Comparison of ENCODE assay signal across 2 cellular contexts in the genomic region with DNA sequence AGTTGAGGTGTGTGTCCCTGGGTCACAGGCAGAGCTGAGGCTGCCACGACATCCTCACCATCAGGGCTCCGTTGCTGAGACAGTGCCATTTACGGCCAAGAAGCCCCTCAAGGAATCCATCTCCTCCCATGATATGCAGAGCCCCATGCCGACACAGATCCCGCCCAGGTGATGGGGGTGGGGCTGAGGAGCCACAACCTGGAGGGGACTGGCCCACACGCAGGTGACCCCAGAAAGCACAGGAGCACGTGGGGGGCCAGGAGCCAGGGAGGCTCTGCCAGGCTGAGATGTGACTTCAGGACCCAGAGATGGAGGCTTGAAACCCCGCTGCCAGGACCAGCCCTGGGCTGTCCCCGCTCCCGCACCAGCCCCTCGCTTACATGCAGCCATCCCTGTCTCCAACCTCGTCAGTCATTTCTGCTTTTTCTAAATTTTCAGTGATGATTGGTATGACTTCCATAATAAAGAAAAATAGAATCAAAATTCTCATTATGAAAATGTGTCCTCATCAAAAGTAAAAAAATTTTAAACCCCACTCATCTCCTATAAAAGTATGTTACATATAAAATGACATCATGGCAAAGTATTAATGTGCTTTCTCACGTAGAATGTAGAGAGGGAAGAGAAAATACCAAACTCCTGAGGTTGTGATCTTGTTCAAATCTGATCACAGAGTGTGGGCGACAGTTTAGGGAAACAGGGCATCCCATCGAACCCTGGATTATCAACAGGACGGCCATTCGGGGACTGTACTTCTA.
TF ChIP-seq lines count a peak whose summit lies in the region.

No MANE protein-coding gene starts in this region.

TF ChIP-seq in HepG2, 621 proteins besides CTCF, POLR2A, EP300 and RAD21:
- TF ChIP-seq ATF7 (IDR thresholded peaks at IDR 0.05) (peak; percentile 62), ATF7 (CRISPR knock-in tag; IDR thresholded peaks at IDR 0.05) (no peak), AGO2 (optimal IDR thresholded peaks at IDR 0.05; ENCODE audit: low read depth, low read length) (peak; percentile 53), FLYWCH1 (CRISPR knock-in tag; IDR thresholded peaks at IDR 0.05) (no peak)

TF ChIP-seq in H1, 55 proteins besides CTCF, POLR2A, EP300 and RAD21:
- TF ChIP-seq, protein P1, sequence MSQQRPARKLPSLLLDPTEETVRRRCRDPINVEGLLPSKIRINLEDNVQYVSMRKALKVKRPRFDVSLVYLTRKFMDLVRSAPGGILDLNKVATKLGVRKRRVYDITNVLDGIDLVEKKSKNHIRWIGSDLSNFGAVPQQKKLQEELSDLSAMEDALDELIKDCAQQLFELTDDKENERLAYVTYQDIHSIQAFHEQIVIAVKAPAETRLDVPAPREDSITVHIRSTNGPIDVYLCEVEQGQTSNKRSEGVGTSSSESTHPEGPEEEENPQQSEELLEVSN (IDR thresholded peaks at IDR 0.05) = no peak
- TF ChIP-seq SP2 (IDR thresholded peaks at IDR 0.05; ENCODE audit: low read length) (no peak), JUND (IDR thresholded peaks at IDR 0.05; ENCODE audit: low read length) (no peak), ZNF274 (IDR thresholded peaks at IDR 0.05; ENCODE audit: borderline replicate concordance, extremely low read depth, low read length) (no peak), EGR1 (IDR thresholded peaks at IDR 0.05; ENCODE audit: borderline replicate concordance, low read depth, low read length) (no peak), CREB1 (IDR thresholded peaks at IDR 0.05) (no peak), SIX5 (IDR thresholded peaks at IDR 0.05; ENCODE audit: low read depth, low read length) (no peak), BRCA1 (IDR thresholded peaks at IDR 0.05; ENCODE audit: low read depth, low read length) (no peak), FOSL1 (IDR thresholded peaks at IDR 0.05; ENCODE audit: insufficient read depth, low read depth, low read length) (no peak), TBP (IDR thresholded peaks at IDR 0.05; ENCODE audit: low read depth, low read length) (no peak), RFX5 (IDR thresholded peaks at IDR 0.05; ENCODE audit: borderline replicate concordance, low read depth, low read length) (no peak)
- TF ChIP-seq, protein P2, sequence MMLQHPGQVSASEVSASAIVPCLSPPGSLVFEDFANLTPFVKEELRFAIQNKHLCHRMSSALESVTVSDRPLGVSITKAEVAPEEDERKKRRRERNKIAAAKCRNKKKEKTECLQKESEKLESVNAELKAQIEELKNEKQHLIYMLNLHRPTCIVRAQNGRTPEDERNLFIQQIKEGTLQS (IDR thresholded peaks at IDR 0.05; ENCODE audit: insufficient read depth, low read depth, low read length) = no peak
